ENCODE assay signal across 29 cellular contexts in genomic region chr6:127376685-127377084, GRCh38.
"Had no signal": no experiment of that assay in that cellular context is flagged by ENCODE, and none has a peak within 500 bp of the region (broad histone marks: within the 10 kb centered on the region; RNA-seq: fewer than 3 reads in every experiment).

No MANE protein-coding gene starts in this region.

- H3K9ac ChIP-seq: neural progenitor cell, parathyroid adenoma had no signal

- H3K36me3 Mint-ChIP-seq: activated naive CD4-positive, alpha-beta T cell treated with anti-CD3 and anti-CD28 coated beads, Interleukin-2, amount 10 ng/mL, durations not matched to agents 7 days and 5 days; natural killer cell had no signal

- H3K4me3 Mint-ChIP-seq: activated CD4-positive, alpha-beta memory T cell treated with anti-CD3 and anti-CD28 coated beads, Interleukin-2, amount 10 ng/mL, durations not matched to agents 7 days and 5 days; activated naive CD4-positive, alpha-beta T cell treated with anti-CD3 and anti-CD28 coated beads, Interleukin-2, amount 10 ng/mL, durations not matched to agents 7 days and 5 days; activated naive CD8-positive, alpha-beta T cell treated with anti-CD3 and anti-CD28 coated beads, Interleukin-2, amount 10 ng/mL, durations not matched to agents 7 days and 5 days; activated T-cell treated with anti-CD3 and anti-CD28 coated beads, Interleukin-2, amount 50 U/mL, for 24 hours; natural killer cell; neural progenitor cell had no signal

- H3K4me1 Mint-ChIP-seq: activated CD4-positive, alpha-beta memory T cell treated with anti-CD3 and anti-CD28 coated beads, Interleukin-2, amount 10 ng/mL, durations not matched to agents 7 days and 5 days; activated naive CD4-positive, alpha-beta T cell treated with anti-CD3 and anti-CD28 coated beads, Interleukin-2, amount 10 ng/mL, durations not matched to agents 7 days and 5 days; activated naive CD8-positive, alpha-beta T cell treated with anti-CD3 and anti-CD28 coated beads, Interleukin-2, amount 10 ng/mL, durations not matched to agents 7 days and 5 days; natural killer cell; neural progenitor cell had no signal

- H3K36me3 ChIP-seq: esophagus muscularis mucosa, neural progenitor cell, transverse colon, WERI-Rb-1 had no signal

- H3K9me3 Mint-ChIP-seq: activated CD4-positive, alpha-beta memory T cell treated with anti-CD3 and anti-CD28 coated beads, Interleukin-2, amount 10 ng/mL, durations not matched to agents 7 days and 5 days; activated naive CD4-positive, alpha-beta T cell treated with anti-CD3 and anti-CD28 coated beads, Interleukin-2, amount 10 ng/mL, durations not matched to agents 7 days and 5 days had no signal

- H3K4me2 ChIP-seq: neural progenitor cell had no signal

- ATAC-seq: activated CD4-positive, CD25-positive, alpha-beta regulatory T cell treated with anti-CD3 and anti-CD28 coated beads, Interleukin-2, amount 50 U/mL, for 24 hours; left cardiac atrium; natural killer cell; right cardiac atrium; stimulated activated naive CD8-positive, alpha-beta T cell treated with anti-CD3 and anti-CD28 coated beads, Interleukin-15, Interleukin-2, amounts not matched to agents 100 U/mL and 50 U/mL, for 24 hours had no signal

- H3K9me3 ChIP-seq: esophagus muscularis mucosa, testis, transverse colon had no signal

- H2AFZ ChIP-seq: neural progenitor cell, parathyroid adenoma had no signal

- H3K27ac Mint-ChIP-seq: activated CD4-positive, alpha-beta memory T cell treated with anti-CD3 and anti-CD28 coated beads, Interleukin-2, amount 10 ng/mL, durations not matched to agents 7 days and 5 days; activated naive CD4-positive, alpha-beta T cell treated with anti-CD3 and anti-CD28 coated beads, Interleukin-2, amount 10 ng/mL, durations not matched to agents 7 days and 5 days; activated naive CD8-positive, alpha-beta T cell treated with anti-CD3 and anti-CD28 coated beads, Interleukin-2, amount 10 ng/mL, durations not matched to agents 7 days and 5 days; activated T-cell treated with anti-CD3 and anti-CD28 coated beads, Interleukin-2, amount 50 U/mL, for 24 hours; natural killer cell; neural progenitor cell had no signal

- DNase-seq: activated CD4-positive, alpha-beta memory T cell treated with anti-CD3 and anti-CD28 coated beads, Interleukin-2, amount 10 ng/mL, durations not matched to agents 7 days and 5 days; activated CD4-positive, alpha-beta T cell treated with anti-CD3 and anti-CD28 coated beads for 48 hours; activated CD8-positive, alpha-beta memory T cell treated with anti-CD3 and anti-CD28 coated beads, Interleukin-2, amount 50 U/mL, for 48 hours; activated gamma-delta T cell; activated naive CD4-positive, alpha-beta T cell treated with anti-CD3 and anti-CD28 coated beads, Interleukin-2, amount 10 ng/mL, durations not matched to agents 7 days and 5 days; activated naive CD8-positive, alpha-beta T cell treated with anti-CD3 and anti-CD28 coated beads, Interleukin-2, amount 10 ng/mL, durations not matched to agents 7 days and 5 days; activated T-cell treated with anti-CD3 and anti-CD28 coated beads, Interleukin-2, amount 50 U/mL, for 24 hours; amniotic stem cell; caudate nucleus; head of caudate nucleus; hippocampal formation; left cardiac atrium; mammary epithelial cell; midbrain; natural killer cell; occipital lobe; right cardiac atrium; stimulated activated CD4-positive, alpha-beta T cell treated with anti-CD3 and anti-CD28 coated beads, Interleukin-12 subunit alpha, Interleukin-12 subunit beta, amount 100 ng/mL, for 4 hours; stimulated activated CD4-positive, alpha-beta T cell treated with anti-CD3 and anti-CD28 coated beads, Interleukin-4, amount 100 ng/mL, for 1 hour; stimulated activated naive CD8-positive, alpha-beta T cell treated with anti-CD3 and anti-CD28 coated beads, Interleukin-15, Interleukin-2, amounts not matched to agents 100 U/mL and 50 U/mL, for 24 hours; T-helper 9 cell; testis; transverse colon; WERI-Rb-1 had no signal

- H3K27me3 ChIP-seq: esophagus muscularis mucosa, neural progenitor cell, testis, transverse colon had no signal

- H3K4me1 ChIP-seq: esophagus muscularis mucosa, neural progenitor cell, parathyroid adenoma, testis, transverse colon had no signal

- H3K27ac ChIP-seq: esophagus muscularis mucosa, neural progenitor cell, parathyroid adenoma, skin epidermis, testis, transverse colon, WERI-Rb-1 had no signal

- H3K27me3 Mint-ChIP-seq: activated CD4-positive, alpha-beta memory T cell treated with anti-CD3 and anti-CD28 coated beads, Interleukin-2, amount 10 ng/mL, durations not matched to agents 7 days and 5 days; activated naive CD4-positive, alpha-beta T cell treated with anti-CD3 and anti-CD28 coated beads, Interleukin-2, amount 10 ng/mL, durations not matched to agents 7 days and 5 days; activated naive CD8-positive, alpha-beta T cell treated with anti-CD3 and anti-CD28 coated beads, Interleukin-2, amount 10 ng/mL, durations not matched to agents 7 days and 5 days; activated T-cell treated with anti-CD3 and anti-CD28 coated beads, Interleukin-2, amount 50 U/mL, for 24 hours had no signal

- H3K4me3 ChIP-seq: esophagus muscularis mucosa, neural progenitor cell, skin epidermis, testis, transverse colon had no signal
